ENCODE assay signal across 9 cellular contexts in genomic region chr3:113166719-113167492, GRCh38. TPM values are rescaled to one million over a fixed set of nuclear protein-coding genes. Genes with fewer than 3 reads are reported as not detected.
DNase-seq lines count a peak whose midpoint lies in the region; ATAC-seq and TF ChIP-seq lines count a peak whose summit lies in the region.
"Had no signal": no experiment of that assay in that cellular context is flagged by ENCODE, and none has a peak within 500 bp of the region (broad histone marks: within the 10 kb centered on the region; RNA-seq: fewer than 3 reads in every experiment).

No MANE protein-coding gene starts in this region.

- H3K27me3 ChIP-seq in iPS-15b (ENCODE audit: control insufficient read depth, insufficient read depth, low read length) (no peaks in the 10 kb centered on the region), stomach (no peaks in the 10 kb centered on the region)

- no peak overlapping the region for H3K27ac Mint-ChIP-seq in activated CD4-positive, alpha-beta memory T cell treated with anti-CD3 and anti-CD28 coated beads, Interleukin-2, amount 10 ng/mL, durations not matched to agents 7 days and 5 days
- H3K27ac Mint-ChIP-seq: activated B cell treated with CpG ODN at 0.5 μM for 24 hours had no signal

- ATAC-seq in GM18909 (IDR thresholded peaks at IDR 0.05; ENCODE audit: poor library complexity, unreplicated experiment) (no peak), GM21786 (IDR thresholded peaks at IDR 0.05; ENCODE audit: unreplicated experiment) (no peak)

- no peaks in the 10 kb centered on the region for H3K9me3 Mint-ChIP-seq in activated CD4-positive, alpha-beta memory T cell treated with anti-CD3 and anti-CD28 coated beads, Interleukin-2, amount 10 ng/mL, durations not matched to agents 7 days and 5 days

- WGBS in stomach, 5 donors = 25 to 32% (median 28%) methylated on average over 12 of the region's 12 CpGs

- H3K9me3 ChIP-seq in iPS-15b (ENCODE audit: control insufficient read depth, insufficient read depth, low read length) (no peaks in the 10 kb centered on the region), stomach (no peaks in the 10 kb centered on the region)

- DNase-seq in HT1080 (ENCODE audit: low read depth) (peak; percentile 38), stomach (no peak), DMS53 (lab: John Stamatoyannopoulos, UW) (no peak)
- no peak for DNase-seq in activated CD4-positive, alpha-beta memory T cell treated with anti-CD3 and anti-CD28 coated beads, Interleukin-2, amount 10 ng/mL, durations not matched to agents 7 days and 5 days
- DNase-seq: activated B cell treated with CpG ODN at 0.5 μM for 24 hours had no signal

- no peaks in the 10 kb centered on the region for H3K4me1 Mint-ChIP-seq in activated CD4-positive, alpha-beta memory T cell treated with anti-CD3 and anti-CD28 coated beads, Interleukin-2, amount 10 ng/mL, durations not matched to agents 7 days and 5 days
- H3K4me1 Mint-ChIP-seq: activated B cell treated with CpG ODN at 0.5 μM for 24 hours had no signal

- no peak for TF ChIP-seq EP300 in stomach (IDR thresholded peaks at IDR 0.05)

- H3K27ac ChIP-seq in VCaP (peak overlapping the region; percentile 73), stomach (peak overlapping the region in 4 of 5 donors; percentile 56 to 77 (median 66))

- H3K4me3 ChIP-seq in iPS-15b (ENCODE audit: low read depth, low read length) (no peak overlapping the region), stomach (no peak overlapping the region)

- TF ChIP-seq CTCF in VCaP (conservative IDR thresholded peaks at IDR 0.05) (no peak), stomach (IDR thresholded peaks at IDR 0.05) (no peak)

- intact Hi-C loops in stomach (cut with DNase I; ENCODE audit: low total_unique reads) = no loop called here

- no peak overlapping the region for H3K4me3 Mint-ChIP-seq in activated CD4-positive, alpha-beta memory T cell treated with anti-CD3 and anti-CD28 coated beads, Interleukin-2, amount 10 ng/mL, durations not matched to agents 7 days and 5 days
- H3K4me3 Mint-ChIP-seq: activated B cell treated with CpG ODN at 0.5 μM for 24 hours had no signal

- TF ChIP-seq POLR2A in stomach (IDR thresholded peaks at IDR 0.05) = no peak

- H3K36me3 ChIP-seq in iPS-15b (ENCODE audit: control insufficient read depth, insufficient read depth, low read length) (no peaks in the 10 kb centered on the region), stomach (no peaks in the 10 kb centered on the region)

- peak overlapping the region; percentile 50 for H3K9ac ChIP-seq in iPS-15b (ENCODE audit: low read depth, low read length)

- POLR2A ChIA-PET in activated CD4-positive, alpha-beta memory T cell treated with anti-CD3 and anti-CD28 coated beads, Interleukin-2, amount 10 ng/mL, durations not matched to agents 7 days and 5 days (lab: Charles Lee) = no interaction called here

- CTCF ChIA-PET in activated CD4-positive, alpha-beta memory T cell treated with anti-CD3 and anti-CD28 coated beads, Interleukin-2, amount 10 ng/mL, durations not matched to agents 7 days and 5 days (lab: Charles Lee) = no interaction called here

- no peaks in the 10 kb centered on the region for H3K36me3 Mint-ChIP-seq in activated CD4-positive, alpha-beta memory T cell treated with anti-CD3 and anti-CD28 coated beads, Interleukin-2, amount 10 ng/mL, durations not matched to agents 7 days and 5 days (ENCODE audit: low read depth)

- H3K4me1 ChIP-seq in iPS-15b (ENCODE audit: control insufficient read depth, insufficient read depth, low read length) (peaks cover 6% of the 10 kb centered on the region), stomach (peaks cover 9 to 32% (median 22%) of the 10 kb centered on the region in 4 donors)

- H3K27me3 Mint-ChIP-seq in activated CD4-positive, alpha-beta memory T cell treated with anti-CD3 and anti-CD28 coated beads, Interleukin-2, amount 10 ng/mL, durations not matched to agents 7 days and 5 days = peaks cover 13% of the 10 kb centered on the region
- H3K27me3 Mint-ChIP-seq: activated B cell treated with CpG ODN at 0.5 μM for 24 hours had no signal

RNA-seq across cellular contexts. Expression of gene BOC, which starts 44.5 kb away (rescaled TPM):
- 10.4 and 15.3 TPM in 2 replicates for total RNA-seq in HT1080 (2014; rRNA removed; shearing (Covaris generic))
- polyA plus RNA-seq in HT1080 (2015; cell fraction: cytosol; rRNA removed) = 10.0 and 11.5 TPM in 2 replicates
- polyA plus RNA-seq in HT1080 (2015; cell fraction: nucleus; rRNA removed) = 11.8 and 13.6 TPM in 2 replicates
- total RNA-seq in stomach = 10 to 100 TPM in 4 of 5 donors, 1 to 10 TPM in 1; 9.8 to 51.3 (median 32.2) TPM
- 10 to 100 TPM in 1 of 3 donors, 1 to 10 TPM in 2; 5.2 to 17.5 (median 8.8) TPM for polyA plus RNA-seq in stomach
- total RNA-seq in activated CD4-positive, alpha-beta memory T cell treated with anti-CD3 and anti-CD28 coated beads, Interleukin-2, amount 10 ng/mL, durations not matched to agents 7 days and 5 days = not detected

Comparison
In these comparisons a context has a peak if more than half of its experiments do, and no peak if none do; other contexts are left out.
1. RNA of gene BOC, which starts 44.5 kb away (total RNA-seq): 9.8 to 51.3 TPM in stomach and 10.4 to 15.3 TPM in HT1080; not detected in activated CD4-positive, alpha-beta memory T cell treated with anti-CD3 and anti-CD28 coated beads, Interleukin-2, amount 10 ng/mL, durations not matched to agents 7 days and 5 days; every median in the first group is over 10 times any median in the second.